Comparison of ENCODE assay signal across 8 cellular contexts in genomic region chr2:10832228-10832936, GRCh38. TPM values are rescaled to one million over a fixed set of nuclear protein-coding genes. Genes with fewer than 3 reads are reported as not detected.
DNase-seq lines count a peak whose midpoint lies in the region; ATAC-seq and TF ChIP-seq lines count a peak whose summit lies in the region.

No MANE protein-coding gene starts in this region.

- no peak for TF ChIP-seq POLR2A in lower leg skin (IDR thresholded peaks at IDR 0.05)

- no peaks in the 10 kb centered on the region for H3K36me3 ChIP-seq in BLaER1 treated with 17β-estradiol and CSF1 and Interleukin-3, amounts not matched to agents 10 nM and 100 nM

- peaks cover 0 to 19% (median 0%) of the 10 kb centered on the region in 11 experiments; a peak in 2 of 22 replicates for H4K20me1 ChIP-seq in BLaER1 treated with 17β-estradiol and CSF1 and Interleukin-3, amounts not matched to agents 10 nM and 100 nM

- H3K4me2 ChIP-seq in BLaER1 treated with 17β-estradiol and CSF1 and Interleukin-3, amounts not matched to agents 10 nM and 100 nM: peak overlapping the region; percentile 57 to 92 (median 72)

- ATAC-seq in GM19324 (IDR thresholded peaks at IDR 0.05; ENCODE audit: low FRiP score, unreplicated experiment) (peak; percentile 72), HG03457 (IDR thresholded peaks at IDR 0.05; ENCODE audit: unreplicated experiment) (peak; percentile 61)

- H3K9me3 ChIP-seq in BLaER1 treated with 17β-estradiol and CSF1 and Interleukin-3, amounts not matched to agents 10 nM and 100 nM (replicated peaks in 1 of 11): no peaks in the 10 kb centered on the region

- peak overlapping the region in 1 of 10 experiments; percentile 22; a peak in 1 of 20 replicates for H3K4me3 ChIP-seq in BLaER1 treated with 17β-estradiol and CSF1 and Interleukin-3, amounts not matched to agents 10 nM and 100 nM
- no peak overlapping the region for H3K4me3 ChIP-seq in lower leg skin (ENCODE audit: low read depth, poor library complexity, severe bottlenecking)

- DNase-seq in NCI-H524 (lab: John Stamatoyannopoulos, UW) (peak; percentile 87 to 96), dedifferentiated amniotic fluid mesenchymal stem cell (ENCODE audit: extremely low spot score) (peak; percentile 69), lower leg skin (ENCODE audit: low spot score in 2 of 2) (peak; percentile 54 to 95)
- peak; percentile 82 for DNase-seq in activated CD4-positive, alpha-beta T cell treated with anti-CD3 and anti-CD28 coated beads, Interleukin-2, amount 50 U/mL, for 1 hour
- DNase-seq in stimulated activated CD4-positive, alpha-beta T cell treated with anti-CD3 and anti-CD28 coated beads, TNF-alpha, amount 100 ng/mL, for 4 hours (ENCODE audit: low read depth in 3 of 3): peak; percentile 61 to 72 (median 72)

- intact Hi-C loops in lower leg skin (cut with DNase I; ENCODE audit: low total_unique reads): loop anchor here (5.0 to 10.0 kb wide), 2 partner anchors 290 to 612 kb away; no protein-coding TSS in a partner anchor

- peaks cover 44 to 86% (median 82%) of the 10 kb centered on the region in 10 experiments for H3K4me1 ChIP-seq in BLaER1 treated with 17β-estradiol and CSF1 and Interleukin-3, amounts not matched to agents 10 nM and 100 nM

- peaks cover 0 to 11% (median 0%) of the 10 kb centered on the region in 11 experiments; a peak in 3 of 22 replicates for H3K27me3 ChIP-seq in BLaER1 treated with 17β-estradiol and CSF1 and Interleukin-3, amounts not matched to agents 10 nM and 100 nM

- TF ChIP-seq CTCF in lower leg skin (IDR thresholded peaks at IDR 0.05): peak in 1 of 3 donors; percentile 94

- WGBS in lower leg skin, 2 donors: 12 to 16% methylated on average over 26 to 27 of the region's 27 CpGs

- H3K9ac ChIP-seq in BLaER1 treated with 17β-estradiol and CSF1 and Interleukin-3, amounts not matched to agents 10 nM and 100 nM: peak overlapping the region in 3 of 11 experiments; percentile 6 to 65 (median 63); a peak in 6 of 22 replicates

- H3K27ac ChIP-seq in BLaER1 treated with 17β-estradiol and CSF1 and Interleukin-3, amounts not matched to agents 10 nM and 100 nM: peak overlapping the region in 2 of 11 experiments; percentile 59 to 68; a peak in 1 of 22 replicates

RNA-seq across cellular contexts. Expression of gene PDIA6, which starts 19.8 kb away (rescaled TPM):
- 10 to 100 TPM; 50.5 to 97.7 (median 73.7) TPM for total RNA-seq in lower leg skin
